25 cellular contexts compared by ENCODE assay signal in the genomic region with DNA sequence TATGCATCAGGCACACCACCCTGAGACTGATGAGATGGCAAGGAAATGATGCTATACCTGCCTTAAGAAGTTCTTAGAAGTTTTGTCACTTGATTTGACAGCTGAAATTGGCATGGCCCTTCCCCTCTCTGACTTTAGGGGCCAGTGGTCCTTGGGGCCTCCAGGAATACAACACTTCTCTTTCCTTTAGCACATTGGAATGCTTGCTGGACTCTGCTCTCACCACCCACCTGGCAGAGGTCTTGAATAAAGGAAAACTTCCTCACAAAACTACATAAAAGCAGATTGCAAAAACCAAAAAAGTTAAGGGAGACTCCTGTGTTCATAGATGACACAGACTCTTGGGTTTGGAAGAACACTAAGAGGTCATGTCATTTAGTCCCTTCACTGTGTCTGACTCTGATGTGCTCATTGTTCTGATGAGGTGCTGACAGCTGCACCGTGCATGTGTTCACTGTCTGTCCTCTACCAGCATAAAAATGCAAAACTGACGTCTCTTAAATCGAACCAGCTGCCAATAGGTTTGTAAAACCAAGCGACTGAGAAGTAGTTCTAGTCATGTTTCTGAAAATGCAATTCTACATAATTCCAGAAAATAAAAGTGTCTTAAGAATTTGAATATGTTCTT. TPM values are rescaled to one million over a fixed set of nuclear protein-coding genes. Genes with fewer than 3 reads are reported as not detected.
DNase-seq lines count a peak whose midpoint lies in the region; ATAC-seq and TF ChIP-seq lines count a peak whose summit lies in the region.
"Had no signal": no experiment of that assay in that cellular context is flagged by ENCODE, and none has a peak within 500 bp of the region (broad histone marks: within the 10 kb centered on the region; RNA-seq: fewer than 3 reads in every experiment).

No MANE protein-coding gene starts in this region.

- H4K20me1 ChIP-seq in DND-41 (ENCODE audit: insufficient read depth, low read length), result no peaks in the 10 kb centered on the region

- H3K36me3 ChIP-seq in DND-41 (ENCODE audit: insufficient read depth, low read length), result no peaks in the 10 kb centered on the region
- H3K36me3 ChIP-seq: right lobe of liver had no signal

- no peaks in the 10 kb centered on the region for H3K27me3 Mint-ChIP-seq in dendritic cell treated with granulocyte-macrophage colony-stimulating factor and Interleukin-4, amounts not matched to agents 40 ng/mL and 50 ng/mL, for 4 days
- H3K27me3 Mint-ChIP-seq in nephron (ENCODE audit: low read depth), result no peaks in the 10 kb centered on the region
- H3K27me3 Mint-ChIP-seq: activated naive CD8-positive, alpha-beta T cell; brain had no signal

- H3K4me3 ChIP-seq in DND-41 (ENCODE audit: low read depth in 1 of 2, low read length in 2 of 2), result no peak overlapping the region
- H3K4me3 ChIP-seq: GM23248, right lobe of liver had no signal

- no peak overlapping the region for H3K4me3 Mint-ChIP-seq in dendritic cell treated with granulocyte-macrophage colony-stimulating factor and Interleukin-4, amounts not matched to agents 40 ng/mL and 50 ng/mL, for 4 days
- no peak overlapping the region for H3K4me3 Mint-ChIP-seq in nephron
- H3K4me3 Mint-ChIP-seq: activated CD8-positive, alpha-beta T cell treated with anti-CD3 and anti-CD28 coated beads, Interleukin-2, amount 10 ng/mL, durations not matched to agents 7 days and 5 days; activated naive CD8-positive, alpha-beta T cell; activated T-cell treated with anti-CD3 and anti-CD28 coated beads, Interleukin-2, amount 50 U/mL, for 72 hours; brain; T-cell had no signal

- peak overlapping the region; percentile 26; the same call in 1 of the 2 replicates for H2AFZ ChIP-seq in DND-41 (ENCODE audit: low read depth, low read length)
- H2AFZ ChIP-seq: GM23248 had no signal

- peaks cover 61% of the 10 kb centered on the region for H3K4me1 Mint-ChIP-seq in dendritic cell treated with granulocyte-macrophage colony-stimulating factor and Interleukin-4, amounts not matched to agents 40 ng/mL and 50 ng/mL, for 4 days (ENCODE audit: low read depth)
- peaks cover 35% of the 10 kb centered on the region for H3K4me1 Mint-ChIP-seq in nephron
- H3K4me1 Mint-ChIP-seq: T-cell had no signal

- no peak overlapping the region for H3K27ac ChIP-seq in DND-41 (ENCODE audit: low read length)
- H3K27ac ChIP-seq: GM23248, RWPE1, VCaP had no signal

- no peak overlapping the region for H3K9ac ChIP-seq in DND-41 (ENCODE audit: low read depth, low read length)
- H3K9ac ChIP-seq: GM23248 had no signal

- peak overlapping the region; percentile 82 for H3K27ac Mint-ChIP-seq in dendritic cell treated with granulocyte-macrophage colony-stimulating factor and Interleukin-4, amounts not matched to agents 40 ng/mL and 50 ng/mL, for 4 days
- peak overlapping the region; percentile 15 to 74 (median 73) for H3K27ac Mint-ChIP-seq in nephron
- H3K27ac Mint-ChIP-seq: activated CD8-positive, alpha-beta T cell treated with anti-CD3 and anti-CD28 coated beads, Interleukin-2, amount 10 ng/mL, durations not matched to agents 7 days and 5 days; activated naive CD8-positive, alpha-beta T cell; activated T-cell treated with anti-CD3 and anti-CD28 coated beads, Interleukin-2, amount 50 U/mL, for 72 hours; brain; T-cell had no signal

- DNase-seq in DND-41 (no peak), LHCN-M2 (ENCODE audit: low read depth) (peak; percentile 11), NCI-H1930 (lab: John Stamatoyannopoulos, UW) (no peak), NOMO-1 treated with dmso at 0.1 percent for 144 hours (lab: John Stamatoyannopoulos, UW; ENCODE audit: unreplicated experiment) (no peak), 8988T (no peak), dedifferentiated amniotic fluid mesenchymal stem cell (ENCODE audit: extremely low spot score) (no peak)
- DNase-seq: activated CD8-positive, alpha-beta T cell treated with anti-CD3 and anti-CD28 coated beads, Interleukin-2, amount 10 ng/mL, durations not matched to agents 7 days and 5 days; activated T-cell treated with anti-CD3 and anti-CD28 coated beads, Interleukin-2, amount 50 U/mL, for 72 hours; Calu3; GF-D8; GM23248; KG1; NCI-H1105 treated with DMSO at 0.1 percent for 48 hours; right lobe of liver; stimulated activated CD4-positive, alpha-beta T cell treated with anti-CD3 and anti-CD28 coated beads, Interleukin-1b, Interleukin-23, amount 100 ng/mL, for 48 hours; T-cell had no signal

- H3K4me2 ChIP-seq in DND-41 (ENCODE audit: insufficient read depth, low read length), result no peak overlapping the region

- H3K9me3 ChIP-seq in DND-41 (ENCODE audit: insufficient read depth, low read length, severe bottlenecking), result no peaks in the 10 kb centered on the region
- H3K9me3 ChIP-seq: right lobe of liver had no signal

- no peaks in the 10 kb centered on the region for H3K9me3 Mint-ChIP-seq in dendritic cell treated with granulocyte-macrophage colony-stimulating factor and Interleukin-4, amounts not matched to agents 40 ng/mL and 50 ng/mL, for 4 days
- H3K9me3 Mint-ChIP-seq in nephron, result no peaks in the 10 kb centered on the region
- H3K9me3 Mint-ChIP-seq: activated T-cell treated with anti-CD3 and anti-CD28 coated beads, Interleukin-2, amount 50 U/mL, for 72 hours; brain; T-cell had no signal

- no peak for ATAC-seq in DND-41 (ENCODE audit: insufficient read depth, low read depth)
- ATAC-seq: activated CD8-positive, alpha-beta T cell treated with anti-CD3 and anti-CD28 coated beads, Interleukin-2, amount 10 ng/mL, durations not matched to agents 7 days and 5 days; activated T-cell treated with anti-CD3 and anti-CD28 coated beads, Interleukin-2, amount 50 U/mL, for 72 hours; T-cell had no signal

- H3K27me3 ChIP-seq in DND-41 (ENCODE audit: insufficient read depth, low read length, poor library complexity), result no peaks in the 10 kb centered on the region
- H3K27me3 ChIP-seq: right lobe of liver had no signal

- TF ChIP-seq CTCF in DND-41 (IDR thresholded peaks at IDR 0.05; ENCODE audit: borderline replicate concordance, extremely low read depth, low read length, poor library complexity, severe bottlenecking), result no peak
- TF ChIP-seq CTCF in nephron (IDR thresholded peaks at IDR 0.05; ENCODE audit: unreplicated experiment in 3 of 3), result no peak

- peaks cover 45% of the 10 kb centered on the region for H3K36me3 Mint-ChIP-seq in dendritic cell treated with granulocyte-macrophage colony-stimulating factor and Interleukin-4, amounts not matched to agents 40 ng/mL and 50 ng/mL, for 4 days (ENCODE audit: low read depth)
- no peaks in the 10 kb centered on the region for H3K36me3 Mint-ChIP-seq in nephron (ENCODE audit: low read depth)
- H3K36me3 Mint-ChIP-seq: activated naive CD8-positive, alpha-beta T cell; brain; T-cell had no signal

- intact Hi-C loops in dendritic cell treated with granulocyte-macrophage colony-stimulating factor and Interleukin-4, amounts not matched to agents 40 ng/mL and 50 ng/mL, for 4 days (cut with micrococcal nuclease), result no loop called here

- H3K79me2 ChIP-seq in DND-41 (ENCODE audit: insufficient read depth, low read length), result no peaks in the 10 kb centered on the region

- no peaks in the 10 kb centered on the region for H3K4me1 ChIP-seq in DND-41 (ENCODE audit: insufficient read depth, low read length)

RNA-seq across cellular contexts. Expression of a gene that starts 11.4 kb away (rescaled TPM):
- not detected in 2 replicates for total RNA-seq in LHCN-M2 (2014; rRNA removed)
- not detected for polyA plus RNA-seq in LHCN-M2 (2012)
- total RNA-seq: activated CD8-positive, alpha-beta T cell treated with anti-CD3 and anti-CD28 coated beads, Interleukin-2, amount 10 ng/mL, durations not matched to agents 7 days and 5 days; GM23248 had no signal
- polyA plus RNA-seq: GM23248 had no signal

RNA-seq across cellular contexts. Expression of a gene that starts 44.2 kb away (rescaled TPM):
- not detected in 2 replicates for total RNA-seq in LHCN-M2 (2014; rRNA removed)
- polyA plus RNA-seq in LHCN-M2 (2012), result not detected
- total RNA-seq: activated CD8-positive, alpha-beta T cell treated with anti-CD3 and anti-CD28 coated beads, Interleukin-2, amount 10 ng/mL, durations not matched to agents 7 days and 5 days; activated T-cell treated with anti-CD3 and anti-CD28 coated beads, Interleukin-2, amount 50 U/mL, for 72 hours; Calu3; GM23248; mesenteric fat pad; right lobe of liver; temporal lobe had no signal
- polyA plus RNA-seq: esophagus, GM23248 had no signal
